8 cellular contexts compared by ENCODE assay signal in the genomic region with DNA sequence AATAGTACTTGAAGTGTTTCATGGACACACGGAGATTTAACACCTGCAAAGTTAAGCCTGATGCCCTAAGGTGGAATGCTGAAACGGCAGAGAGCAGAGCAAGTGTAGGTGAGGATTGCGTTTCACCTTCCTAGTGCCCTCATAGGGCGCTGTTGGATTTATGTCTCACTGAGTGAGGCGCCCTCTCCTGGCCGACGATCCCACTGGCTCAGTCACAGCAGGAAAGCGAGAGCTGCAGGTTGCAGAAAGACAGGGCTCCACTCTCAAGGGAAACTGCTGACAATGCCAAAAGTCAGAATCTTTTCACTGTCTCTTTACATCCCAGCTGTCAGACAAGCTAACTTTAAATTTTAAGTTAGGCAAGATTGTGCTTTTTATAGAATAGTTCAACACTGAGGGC.
DNase-seq lines count a peak whose midpoint lies in the region; ATAC-seq and TF ChIP-seq lines count a peak whose summit lies in the region.
"Not testable (repeated sequence)": the region's sequence is repeated elsewhere in the genome, so short reads cannot be mapped to it uniquely, and the experiment has no call there.

No MANE protein-coding gene starts in this region.

- intact Hi-C loops in CD4-positive, alpha-beta memory T cell (cut with micrococcal nuclease): loop anchor here (5.0 kb wide), 1 partner anchor 239 kb away; no protein-coding TSS in a partner anchor
- intact Hi-C loops in adrenal gland (cut with DNase I): not testable (repeated sequence)

- H3K4me3 ChIP-seq in CD4-positive, alpha-beta memory T cell (ENCODE audit: low read length in 2 of 2); adrenal gland; parathyroid adenoma (ENCODE audit: low read depth, low read length): not testable (repeated sequence)
- peak overlapping the region in 1 of 4 donors; percentile 13 for H3K4me3 ChIP-seq in Peyer's patch

- TF ChIP-seq CTCF in Peyer's patch (IDR thresholded peaks at IDR 0.05) (peak in 4 of 6 experiments; percentile 16 to 44 (median 38)), adrenal gland (IDR thresholded peaks at IDR 0.05) (peak in 5 of 6 experiments; percentile 18 to 38 (median 24)), parathyroid adenoma (IDR thresholded peaks at IDR 0.05) (peak; percentile 32)
- TF ChIP-seq CTCF in glutamatergic neuron (IDR thresholded peaks at IDR 0.05; ENCODE audit: partially characterized antibody, unreplicated experiment): not testable (repeated sequence)

- H3K27me3 ChIP-seq in CD4-positive, alpha-beta memory T cell (ENCODE audit: insufficient read depth, low read length); Peyer's patch; adrenal gland; parathyroid adenoma (ENCODE audit: control insufficient read depth, insufficient read depth, low read length): not testable (repeated sequence)

- peak in 4 of 5 donors; percentile 29 to 41 (median 36) for DNase-seq in CD4-positive, alpha-beta memory T cell
- DNase-seq in KG1 (lab: John Stamatoyannopoulos, UW): peak; percentile 3
- peak in 1 of 3 donors; percentile 57 for DNase-seq in Peyer's patch
- DNase-seq in activated CD8-positive, alpha-beta memory T cell treated with anti-CD3 and anti-CD28 coated beads for 4 hours (ENCODE audit: low read depth in 2 of 2): peak; percentile 2 to 4
- peak in 4 of 7 donors; percentile 19 to 61 (median 23) for DNase-seq in adrenal gland
- peak; percentile 21 for DNase-seq in glutamatergic neuron
- peak; percentile 12 to 68 for DNase-seq in stimulated activated effector memory CD8-positive, alpha-beta T cell treated with anti-CD3 and anti-CD28 coated beads, Interleukin-12 subunit alpha, Interleukin-12 subunit beta, amount 100 ng/mL, for 72 hours (ENCODE audit: low spot score in 2 of 2)

- 0 to 3% (median 2%) methylated on average over 2 to 8 of the region's 8 CpGs; no CpG with 5 or more reads in 1 of the 4 donors for WGBS in adrenal gland, 4 donors

- CTCF ChIA-PET in CD4-positive, alpha-beta memory T cell (lab: Charles Lee; ENCODE audit: partially characterized antibody): interaction anchor here (0.7 to 1.0 kb wide), 3 partner anchors 588 to 603 kb away, joined by 3 read pairs; a partner anchor contains a TSS

- not testable (repeated sequence) for H3K4me1 ChIP-seq in CD4-positive, alpha-beta memory T cell (ENCODE audit: insufficient read depth, low read length); Peyer's patch; adrenal gland (replicated peaks in 1 of 2); parathyroid adenoma

- peak overlapping the region; percentile 48 for H2AFZ ChIP-seq in parathyroid adenoma

- POLR2A ChIA-PET in CD4-positive, alpha-beta memory T cell (lab: Charles Lee; ENCODE audit: partially characterized antibody): not testable (repeated sequence)

- H3K9me3 Mint-ChIP-seq in CD4-positive, alpha-beta memory T cell; glutamatergic neuron (ENCODE audit: unreplicated experiment); stimulated activated effector memory CD8-positive, alpha-beta T cell treated with anti-CD3 and anti-CD28 coated beads, Interleukin-12 subunit alpha, Interleukin-12 subunit beta, amount 100 ng/mL, for 72 hours: not testable (repeated sequence)

- not testable (repeated sequence) for ATAC-seq in stimulated activated effector memory CD8-positive, alpha-beta T cell treated with anti-CD3 and anti-CD28 coated beads, Interleukin-12 subunit alpha, Interleukin-12 subunit beta, amount 100 ng/mL, for 72 hours

- H3K4me1 Mint-ChIP-seq in CD4-positive, alpha-beta memory T cell; glutamatergic neuron (ENCODE audit: low read depth, unreplicated experiment); stimulated activated effector memory CD8-positive, alpha-beta T cell treated with anti-CD3 and anti-CD28 coated beads, Interleukin-12 subunit alpha, Interleukin-12 subunit beta, amount 100 ng/mL, for 72 hours: not testable (repeated sequence)

- not testable (repeated sequence) for H3K36me3 ChIP-seq in CD4-positive, alpha-beta memory T cell (ENCODE audit: insufficient read depth, low read length); Peyer's patch; adrenal gland (replicated peaks in 1 of 2); parathyroid adenoma (ENCODE audit: control insufficient read depth, insufficient read depth, low read length)

- H3K9me3 ChIP-seq in CD4-positive, alpha-beta memory T cell (ENCODE audit: control insufficient read depth in 1 of 2, low read length in 2 of 2); Peyer's patch; adrenal gland (replicated peaks in 1 of 3); parathyroid adenoma (ENCODE audit: control insufficient read depth, low read length): not testable (repeated sequence)

- not testable (repeated sequence) for H3K36me3 Mint-ChIP-seq in CD4-positive, alpha-beta memory T cell; glutamatergic neuron (ENCODE audit: unreplicated experiment); stimulated activated effector memory CD8-positive, alpha-beta T cell treated with anti-CD3 and anti-CD28 coated beads, Interleukin-12 subunit alpha, Interleukin-12 subunit beta, amount 100 ng/mL, for 72 hours

- H3K27me3 Mint-ChIP-seq in CD4-positive, alpha-beta memory T cell; glutamatergic neuron (ENCODE audit: unreplicated experiment): not testable (repeated sequence)

- not testable (repeated sequence) for H3K27ac Mint-ChIP-seq in CD4-positive, alpha-beta memory T cell; glutamatergic neuron (ENCODE audit: unreplicated experiment); stimulated activated effector memory CD8-positive, alpha-beta T cell treated with anti-CD3 and anti-CD28 coated beads, Interleukin-12 subunit alpha, Interleukin-12 subunit beta, amount 100 ng/mL, for 72 hours

- not testable (repeated sequence) for H3K9ac ChIP-seq in parathyroid adenoma

- H3K4me2 ChIP-seq in parathyroid adenoma (ENCODE audit: low read length): not testable (repeated sequence)

- TF ChIP-seq POLR2A in Peyer's patch (IDR thresholded peaks at IDR 0.05); adrenal gland (IDR thresholded peaks at IDR 0.05): not testable (repeated sequence)

- H3K79me2 ChIP-seq in parathyroid adenoma: not testable (repeated sequence)

- H3K27ac ChIP-seq in CD4-positive, alpha-beta memory T cell (ENCODE audit: low read depth, low read length); Peyer's patch; adrenal gland; parathyroid adenoma: not testable (repeated sequence)

- H3K4me3 Mint-ChIP-seq in CD4-positive, alpha-beta memory T cell: peak overlapping the region in 6 of 8 donors; percentile 21 to 66 (median 43)
- H3K4me3 Mint-ChIP-seq in glutamatergic neuron (ENCODE audit: unreplicated experiment); stimulated activated effector memory CD8-positive, alpha-beta T cell treated with anti-CD3 and anti-CD28 coated beads, Interleukin-12 subunit alpha, Interleukin-12 subunit beta, amount 100 ng/mL, for 72 hours: not testable (repeated sequence)
